Comparison of ENCODE assay signal across 8 cellular contexts in genomic region chr9:5186416-5187169, GRCh38. TPM values are rescaled to one million over a fixed set of nuclear protein-coding genes. Genes with fewer than 3 reads are reported as not detected.
DNase-seq lines count a peak whose midpoint lies in the region; ATAC-seq and TF ChIP-seq lines count a peak whose summit lies in the region.
"Had no signal": no experiment of that assay in that cellular context is flagged by ENCODE, and none has a peak within 500 bp of the region (broad histone marks: within the 10 kb centered on the region; RNA-seq: fewer than 3 reads in every experiment).

No MANE protein-coding gene starts in this region.

- H3K4me3 ChIP-seq in GM12864 (ENCODE audit: low read depth, low read length) (no peak overlapping the region), right atrium auricular region (no peak overlapping the region)

- H3K36me3 ChIP-seq in right atrium auricular region, result no peaks in the 10 kb centered on the region

- TF ChIP-seq CTCF in GM12864 (IDR thresholded peaks at IDR 0.05; ENCODE audit: low read depth, low read length, missing control alignments) (peak; percentile 43), right atrium auricular region (IDR thresholded peaks at IDR 0.05) (peak; percentile 52 to 76)

- no peak overlapping the region for H3K27ac ChIP-seq in right atrium auricular region
- H3K27ac ChIP-seq: epithelial cell of prostate had no signal

- ATAC-seq in SK-N-SH treated with all-trans-retinoic acid at 6 μM for 48 hours (peak; percentile 95), HG03108 (IDR thresholded peaks at IDR 0.05; ENCODE audit: unreplicated experiment) (no peak)

- H3K9me3 ChIP-seq in right atrium auricular region, result no peaks in the 10 kb centered on the region

- DNase-seq in GM12864 (ENCODE audit: low read depth) (peak; percentile 24), LoVo (ENCODE audit: low spot score) (peak; percentile 66), amniotic stem cell (lab: John Stamatoyannopoulos, UW) (peak; percentile 19), right atrium auricular region (ENCODE audit: low spot score) (peak; percentile 64), smooth muscle cell of the brain vasculature (ENCODE audit: low read depth, low spot score) (peak; percentile 29)

- H3K4me1 ChIP-seq in right atrium auricular region, result no peaks in the 10 kb centered on the region

- H3K27me3 ChIP-seq in right atrium auricular region, result no peaks in the 10 kb centered on the region

TF ChIP-seq in SK-N-SH treated with all-trans-retinoic acid at 6 μM for 48 hours, 23 proteins besides CTCF, POLR2A, EP300 and RAD21:
- TF ChIP-seq OSR1 (CRISPR knock-in tag; IDR thresholded peaks at IDR 0.05), result no peak
- TF ChIP-seq PATZ1 (CRISPR knock-in tag; IDR thresholded peaks at IDR 0.05; ENCODE audit: borderline replicate concordance), result no peak
- no peak for TF ChIP-seq TOX (CRISPR knock-in tag; IDR thresholded peaks at IDR 0.05; ENCODE audit: borderline replicate concordance)
- no peak for TF ChIP-seq ESRRG (CRISPR knock-in tag; IDR thresholded peaks at IDR 0.05)
- TF ChIP-seq SNAI2 (CRISPR knock-in tag; IDR thresholded peaks at IDR 0.05), result no peak
- TF ChIP-seq ZC3H10 (CRISPR knock-in tag; IDR thresholded peaks at IDR 0.05), result no peak
- TF ChIP-seq TSHZ2 (CRISPR knock-in tag; IDR thresholded peaks at IDR 0.05), result no peak
- no peak for TF ChIP-seq ISL1 (CRISPR knock-in tag; IDR thresholded peaks at IDR 0.05)
- no peak for TF ChIP-seq TCF4 (CRISPR knock-in tag; IDR thresholded peaks at IDR 0.05; ENCODE audit: borderline replicate concordance)
- TF ChIP-seq PPARA (CRISPR knock-in tag; IDR thresholded peaks at IDR 0.05; ENCODE audit: borderline replicate concordance), result no peak
- no peak for TF ChIP-seq POU6F1 (CRISPR knock-in tag; IDR thresholded peaks at IDR 0.05; ENCODE audit: borderline replicate concordance, low read depth)
- TF ChIP-seq ZFP30 (CRISPR knock-in tag; IDR thresholded peaks at IDR 0.05), result no peak
- no peak for TF ChIP-seq ZNF565 (CRISPR knock-in tag; conservative IDR thresholded peaks at IDR 0.05; ENCODE audit: low read depth)
- TF ChIP-seq RARB (CRISPR knock-in tag; IDR thresholded peaks at IDR 0.05), result no peak
- TF ChIP-seq CSDC2 (CRISPR knock-in tag; IDR thresholded peaks at IDR 0.05), result no peak
- TF ChIP-seq ZNF70 (CRISPR knock-in tag; IDR thresholded peaks at IDR 0.05), result no peak
- no peak for TF ChIP-seq ZFP3 (CRISPR knock-in tag; IDR thresholded peaks at IDR 0.05)
- TF ChIP-seq CREB5 (CRISPR knock-in tag; IDR thresholded peaks at IDR 0.05; ENCODE audit: low read depth), result no peak

RNA-seq across cellular contexts. Expression of gene INSL6, which starts 1.2 kb away (rescaled TPM):
- not detected for total RNA-seq in right atrium auricular region

RNA-seq across cellular contexts. Expression of gene INSL4, which starts 44.6 kb away (rescaled TPM):
- not detected for total RNA-seq in right atrium auricular region
